ENCODE assay signal across 36 cellular contexts in genomic region chr6:151097207-151097606, GRCh38.
"Had no signal": no experiment of that assay in that cellular context is flagged by ENCODE, and none has a peak within 500 bp of the region (broad histone marks: within the 10 kb centered on the region; RNA-seq: fewer than 3 reads in every experiment).

No MANE protein-coding gene starts in this region.

- H3K9me3 Mint-ChIP-seq: activated CD4-positive, alpha-beta T cell treated with anti-CD3 and anti-CD28 coated beads, Interleukin-2, amount 10 ng/mL, durations not matched to agents 24 days and 14 days; activated naive CD4-positive, alpha-beta T cell treated with anti-CD3 and anti-CD28 coated beads, Interleukin-2, amount 50 U/mL, for 24 hours; activated naive CD8-positive, alpha-beta T cell treated with anti-CD3 and anti-CD28 coated beads, Interleukin-2, amount 50 U/mL, for 24 hours; activated T-helper 2 cell treated with anti-CD3 and anti-CD28 coated beads, Interferon-gamma antibody, Interleukin-2, Interleukin-4, amounts not matched to agents 10 μg/mL and 5 μg/mL and 100 μg/mL, durations not matched to agents 14 hours and 24 hours and 36 hours; central memory CD8-positive, alpha-beta T cell had no signal

- H3K4me3 ChIP-seq: cardiac muscle cell, colonic mucosa, MG63, Peyer's patch, SJSA1 had no signal

- H3K27ac Mint-ChIP-seq: activated CD4-positive, alpha-beta T cell treated with anti-CD3 and anti-CD28 coated beads, Interleukin-2, amount 10 ng/mL, durations not matched to agents 24 days and 14 days; activated CD8-positive, alpha-beta T cell treated with anti-CD3 and anti-CD28 coated beads, Interleukin-2, amount 10 ng/mL, durations not matched to agents 7 days and 5 days; activated naive CD4-positive, alpha-beta T cell treated with anti-CD3 and anti-CD28 coated beads, Interleukin-2, amount 50 U/mL, for 24 hours; activated naive CD8-positive, alpha-beta T cell treated with anti-CD3 and anti-CD28 coated beads, Interleukin-2, amount 50 U/mL, for 24 hours; activated T-helper 2 cell treated with anti-CD3 and anti-CD28 coated beads, Interferon-gamma antibody, Interleukin-2, Interleukin-4, amounts not matched to agents 10 μg/mL and 5 μg/mL and 100 μg/mL, durations not matched to agents 14 hours and 24 hours and 36 hours had no signal

- H3K9me3 ChIP-seq: colonic mucosa, MG63, Peyer's patch, SJSA1 had no signal

- H3K4me3 Mint-ChIP-seq: activated CD4-positive, alpha-beta T cell treated with anti-CD3 and anti-CD28 coated beads, Interleukin-2, amount 10 ng/mL, durations not matched to agents 24 days and 14 days; activated CD8-positive, alpha-beta T cell treated with anti-CD3 and anti-CD28 coated beads, Interleukin-2, amount 10 ng/mL, durations not matched to agents 7 days and 5 days; activated naive CD4-positive, alpha-beta T cell treated with anti-CD3 and anti-CD28 coated beads, Interleukin-2, amount 50 U/mL, for 24 hours; activated naive CD8-positive, alpha-beta T cell treated with anti-CD3 and anti-CD28 coated beads, Interleukin-2, amount 50 U/mL, for 24 hours; central memory CD8-positive, alpha-beta T cell had no signal

- H3K27ac ChIP-seq: colonic mucosa, Peyer's patch, SJSA1, WERI-Rb-1 had no signal

- H3K4me1 Mint-ChIP-seq: activated naive CD4-positive, alpha-beta T cell treated with anti-CD3 and anti-CD28 coated beads, Interleukin-2, amount 50 U/mL, for 24 hours; central memory CD8-positive, alpha-beta T cell had no signal

- H3K36me3 ChIP-seq: cardiac muscle cell, colonic mucosa, Peyer's patch had no signal

- H3K4me1 ChIP-seq: colonic mucosa, Peyer's patch, SJSA1 had no signal

- H3K27me3 Mint-ChIP-seq: activated CD4-positive, alpha-beta T cell treated with anti-CD3 and anti-CD28 coated beads, Interleukin-2, amount 10 ng/mL, durations not matched to agents 24 days and 14 days; activated naive CD4-positive, alpha-beta T cell treated with anti-CD3 and anti-CD28 coated beads, Interleukin-2, amount 50 U/mL, for 24 hours; activated naive CD8-positive, alpha-beta T cell treated with anti-CD3 and anti-CD28 coated beads, Interleukin-2, amount 50 U/mL, for 24 hours; central memory CD8-positive, alpha-beta T cell had no signal

- ATAC-seq: activated CD8-positive, alpha-beta T cell treated with anti-CD3 and anti-CD28 coated beads, Interleukin-2, amount 10 ng/mL, durations not matched to agents 7 days and 5 days; activated naive CD8-positive, alpha-beta T cell treated with anti-CD3 and anti-CD28 coated beads, Interleukin-2, amount 50 U/mL, for 24 hours; PC-3 had no signal

- H3K27me3 ChIP-seq: cardiac muscle cell, colonic mucosa, MG63, Peyer's patch, SJSA1 had no signal

- DNase-seq: activated CD4-positive, alpha-beta T cell treated with anti-CD3 and anti-CD28 coated beads for 1 hour; activated CD4-positive, alpha-beta T cell treated with anti-CD3 and anti-CD28 coated beads, Interleukin-2, amount 10 ng/mL, durations not matched to agents 24 days and 14 days; activated CD4-positive, alpha-beta T cell treated with anti-CD3 and anti-CD28 coated beads, Interleukin-2, amount 50 U/mL, for 4 hours; activated CD4-positive, CD25-positive, alpha-beta regulatory T cell; activated CD8-positive, alpha-beta memory T cell treated with anti-CD3 and anti-CD28 coated beads, Interleukin-2, amount 50 U/mL, for 48 hours; activated CD8-positive, alpha-beta T cell treated with anti-CD3 and anti-CD28 coated beads, Interleukin-2, amount 10 ng/mL, durations not matched to agents 7 days and 5 days; activated gamma-delta T cell; activated naive CD4-positive, alpha-beta T cell treated with Interleukin-2 at 50 U/mL for 16 hours; activated naive CD8-positive, alpha-beta T cell treated with anti-CD3 and anti-CD28 coated beads, Interleukin-2, amount 50 U/mL, for 24 hours; activated T-cell treated with anti-CD3 and anti-CD28 coated beads, Interleukin-2, amount 50 U/mL, for 1 hour; anterior cingulate cortex; colonic mucosa; Kasumi-1; KBM-7; MG63; NCI-H1048; NCI-H1105 treated with DMSO at 0.1 percent for 48 hours; NCI-H1436; NCI-H1694; NCI-H1930; NCI-H2081 treated with DMSO at 0.1 percent for 48 hours; NCI-H345; NCI-H524 treated with DMSO at 0.1 percent for 48 hours; NK-92 treated with Interleukin-12 subunit alpha and Interleukin-12 subunit beta, amount 100 ng/mL, for 24 hours; PC-3; Peyer's patch; RPMI8226; SHP77 treated with DMSO at 0.1 percent for 48 hours; SW 1271; T1000; WERI-Rb-1 had no signal
